In genomic region chr10:31290386-31290785, GRCh38 we compare ENCODE assay signal across 24 cellular contexts.
"Had no signal": no experiment of that assay in that cellular context is flagged by ENCODE, and none has a peak within 500 bp of the region (broad histone marks: within the 10 kb centered on the region; RNA-seq: fewer than 3 reads in every experiment).

No MANE protein-coding gene starts in this region.

- H3K9me3 Mint-ChIP-seq: activated naive CD8-positive, alpha-beta T cell treated with anti-CD3 and anti-CD28 coated beads, Interleukin-2, amount 10 ng/mL, durations not matched to agents 7 days and 5 days; central memory CD8-positive, alpha-beta T cell had no signal

- H3K27ac Mint-ChIP-seq: activated CD8-positive, alpha-beta T cell treated with anti-CD3 and anti-CD28 coated beads, Interleukin-2, amount 10 ng/mL, durations not matched to agents 7 days and 5 days; activated naive CD8-positive, alpha-beta T cell treated with anti-CD3 and anti-CD28 coated beads, Interleukin-2, amount 10 ng/mL, durations not matched to agents 7 days and 5 days had no signal

- H3K4me1 Mint-ChIP-seq: central memory CD8-positive, alpha-beta T cell had no signal

- H3K27me3 Mint-ChIP-seq: activated naive CD8-positive, alpha-beta T cell treated with anti-CD3 and anti-CD28 coated beads, Interleukin-2, amount 10 ng/mL, durations not matched to agents 7 days and 5 days had no signal

- H3K4me3 Mint-ChIP-seq: activated CD8-positive, alpha-beta T cell treated with anti-CD3 and anti-CD28 coated beads, Interleukin-2, amount 10 ng/mL, durations not matched to agents 7 days and 5 days; activated naive CD8-positive, alpha-beta T cell treated with anti-CD3 and anti-CD28 coated beads, Interleukin-2, amount 10 ng/mL, durations not matched to agents 7 days and 5 days; central memory CD8-positive, alpha-beta T cell had no signal

- DNase-seq: activated CD4-positive, alpha-beta T cell treated with anti-CD3 and anti-CD28 coated beads for 4 hours; activated CD4-positive, alpha-beta T cell treated with anti-CD3 and anti-CD28 coated beads, Interleukin-2, amount 50 U/mL, for 4 hours; activated CD8-positive, alpha-beta memory T cell treated with anti-CD3 and anti-CD28 coated beads, Interleukin-2, amount 50 U/mL, for 48 hours; activated CD8-positive, alpha-beta T cell treated with anti-CD3 and anti-CD28 coated beads, Interleukin-2, amount 10 ng/mL, durations not matched to agents 7 days and 5 days; activated naive CD4-positive, alpha-beta T cell treated with anti-CD3 and anti-CD28 coated beads, Interleukin-2, amount 50 U/mL, for 16 hours; activated naive CD8-positive, alpha-beta T cell treated with anti-CD3 and anti-CD28 coated beads, Interleukin-2, amount 10 ng/mL, durations not matched to agents 7 days and 5 days; activated T-cell treated with anti-CD3 and anti-CD28 coated beads, Interleukin-2, amount 50 U/mL, for 1 hour; adrenal gland; anterior cingulate cortex; body of pancreas; MG63; NCI-H1092; NCI-H1417; NCI-H1930; NCI-H2107; NCI-H510A treated with DMSO at 0.1 percent for 48 hours; NCI-H69; Peyer's patch; Right ventricle myocardium superior; SJCRH30; SK-N-SH; T-helper 1 cell; WERI-Rb-1 had no signal

- ATAC-seq: activated CD8-positive, alpha-beta T cell treated with anti-CD3 and anti-CD28 coated beads, Interleukin-2, amount 10 ng/mL, durations not matched to agents 7 days and 5 days; body of pancreas had no signal

- H3K4me3 ChIP-seq: adrenal gland, body of pancreas, MG63, Peyer's patch, SJCRH30 had no signal

- H3K36me3 Mint-ChIP-seq: activated naive CD8-positive, alpha-beta T cell treated with anti-CD3 and anti-CD28 coated beads, Interleukin-2, amount 10 ng/mL, durations not matched to agents 7 days and 5 days had no signal
